1 cellular context compared by ENCODE assay signal in genomic region chr2:172513935-172514586, GRCh38.
TF ChIP-seq lines count a peak whose summit lies in the region.

No MANE protein-coding gene starts in this region.

TF ChIP-seq in K562, 482 proteins besides CTCF, POLR2A, EP300 and RAD21 (continued from another document and continues in another):
- no peak for TF ChIP-seq TSHZ1 (CRISPR knock-in tag; IDR thresholded peaks at IDR 0.05)
- TF ChIP-seq ZBTB33 (CRISPR knock-in tag; IDR thresholded peaks at IDR 0.05) = no peak
- no peak for TF ChIP-seq XRCC4 (IDR thresholded peaks at IDR 0.05; ENCODE audit: extremely low read depth, insufficient read depth, insufficient read length)
- no peak for TF ChIP-seq CSDE1 (IDR thresholded peaks at IDR 0.05)
- TF ChIP-seq ZNF12 (CRISPR knock-in tag; IDR thresholded peaks at IDR 0.05) = no peak
- no peak for TF ChIP-seq E2F5 (CRISPR knock-in tag; IDR thresholded peaks at IDR 0.05)
- TF ChIP-seq ZNF143 (CRISPR knock-in tag; IDR thresholded peaks at IDR 0.05) = no peak
- TF ChIP-seq MCM3 (IDR thresholded peaks at IDR 0.05) = no peak
- TF ChIP-seq MAFK (IDR thresholded peaks at IDR 0.05; ENCODE audit: low read length) = no peak
- no peak for TF ChIP-seq XRCC5 (IDR thresholded peaks at IDR 0.05; ENCODE audit: low read depth, low read length)
- no peak for TF ChIP-seq BRD9 (IDR thresholded peaks at IDR 0.05; ENCODE audit: low read depth, partially characterized antibody)
- 0 out of 2 replicates have a peak, but pooled peaks have one; percentile 30 for TF ChIP-seq DPF2 (IDR thresholded peaks at IDR 0.05)
- TF ChIP-seq ZNF780A (CRISPR knock-in tag; IDR thresholded peaks at IDR 0.05) = no peak
- TF ChIP-seq ZNF431 (CRISPR knock-in tag; IDR thresholded peaks at IDR 0.05) = no peak
- no peak; the same call in 1 of the 2 replicates for TF ChIP-seq ZBTB40 (IDR thresholded peaks at IDR 0.05)
- TF ChIP-seq ZBTB40 (CRISPR knock-in tag; IDR thresholded peaks at IDR 0.05) = no peak
- TF ChIP-seq ZNF280B (CRISPR knock-in tag; IDR thresholded peaks at IDR 0.05) = no peak
- no peak for TF ChIP-seq ZNF253 (CRISPR knock-in tag; conservative IDR thresholded peaks at IDR 0.05)
- no peak for TF ChIP-seq ZBTB43 (CRISPR knock-in tag; IDR thresholded peaks at IDR 0.05)
- TF ChIP-seq SMARCA4 (IDR thresholded peaks at IDR 0.05) = peak; percentile 52; the same call in 1 of the 2 replicates
- no peak for TF ChIP-seq CHD2 (IDR thresholded peaks at IDR 0.05; ENCODE audit: low read depth, low read length)
- TF ChIP-seq CUX1 (CRISPR knock-in tag; IDR thresholded peaks at IDR 0.05) = no peak
- no peak for TF ChIP-seq MITF (IDR thresholded peaks at IDR 0.05)
- 0 out of 2 replicates have a peak, but pooled peaks have one; percentile 31 for TF ChIP-seq ZEB2 (IDR thresholded peaks at IDR 0.05)
